In genomic region chr2:7444614-7445013, GRCh38 we compare ENCODE assay signal across 18 cellular contexts.
DNase-seq lines count a peak whose midpoint lies in the region; ATAC-seq and TF ChIP-seq lines count a peak whose summit lies in the region.
"Had no signal": no experiment of that assay in that cellular context is flagged by ENCODE, and none has a peak within 500 bp of the region (broad histone marks: within the 10 kb centered on the region; RNA-seq: fewer than 3 reads in every experiment).

No MANE protein-coding gene starts in this region.

- CTCF ChIA-PET in activated naive CD4-positive, alpha-beta T cell treated with anti-CD3 and anti-CD28 coated beads for 36 hours (lab: Charles Lee), result interaction anchor here (0.6 kb wide), 1 partner anchor 1331 kb away, joined by 3 read pairs; no protein-coding TSS in a partner anchor
- CTCF ChIA-PET in activated CD4-positive, alpha-beta memory T cell treated with anti-CD3 and anti-CD28 coated beads, Interleukin-2, amount 10 ng/mL, durations not matched to agents 7 days and 5 days (lab: Charles Lee), result interaction anchor here (0.7 kb wide), 1 partner anchor 17 kb away, joined by 3 read pairs; no protein-coding TSS in a partner anchor
- CTCF ChIA-PET in CD4-positive, alpha-beta T cell (lab: Charles Lee), result no interaction called here

- H3K9me3 Mint-ChIP-seq in activated naive CD4-positive, alpha-beta T cell treated with anti-CD3 and anti-CD28 coated beads for 36 hours, result peaks cover 15% of the 10 kb centered on the region
- H3K9me3 Mint-ChIP-seq in activated CD4-positive, alpha-beta memory T cell treated with anti-CD3 and anti-CD28 coated beads, Interleukin-2, amount 10 ng/mL, durations not matched to agents 7 days and 5 days, result peaks cover 23% of the 10 kb centered on the region
- H3K9me3 Mint-ChIP-seq in activated naive CD8-positive, alpha-beta T cell (ENCODE audit: low read depth), result peaks cover 12% of the 10 kb centered on the region
- H3K9me3 Mint-ChIP-seq in stimulated activated effector memory CD8-positive, alpha-beta T cell treated with anti-CD3 and anti-CD28 coated beads, Interleukin-12 subunit alpha, Interleukin-12 subunit beta, amount 100 ng/mL, for 72 hours, result peaks cover 11% of the 10 kb centered on the region
- no peaks in the 10 kb centered on the region for H3K9me3 Mint-ChIP-seq in CD4-positive, alpha-beta T cell

- peak overlapping the region; percentile 75 for H3K27ac Mint-ChIP-seq in activated naive CD4-positive, alpha-beta T cell treated with anti-CD3 and anti-CD28 coated beads for 36 hours
- peak overlapping the region; percentile 40 for H3K27ac Mint-ChIP-seq in activated CD4-positive, alpha-beta memory T cell treated with anti-CD3 and anti-CD28 coated beads, Interleukin-2, amount 10 ng/mL, durations not matched to agents 7 days and 5 days
- peak overlapping the region; percentile 82 for H3K27ac Mint-ChIP-seq in activated naive CD8-positive, alpha-beta T cell
- peak overlapping the region; percentile 89 for H3K27ac Mint-ChIP-seq in stimulated activated effector memory CD8-positive, alpha-beta T cell treated with anti-CD3 and anti-CD28 coated beads, Interleukin-12 subunit alpha, Interleukin-12 subunit beta, amount 100 ng/mL, for 72 hours
- no peak overlapping the region for H3K27ac Mint-ChIP-seq in CD4-positive, alpha-beta T cell
- H3K27ac Mint-ChIP-seq: CD14-positive monocyte had no signal

- H3K9me3 ChIP-seq in CD4-positive, alpha-beta T cell (ENCODE audit: control insufficient read depth, low read length), result no peaks in the 10 kb centered on the region
- H3K9me3 ChIP-seq: Caco-2, Peyer's patch had no signal

- no peak for DNase-seq in activated naive CD4-positive, alpha-beta T cell treated with anti-CD3 and anti-CD28 coated beads for 36 hours
- DNase-seq in activated naive CD4-positive, alpha-beta T cell treated with anti-CD3 and anti-CD28 coated beads, Interleukin-2, amount 50 U/mL, for 16 hours, result no peak
- no peak for DNase-seq in activated CD4-positive, alpha-beta memory T cell treated with anti-CD3 and anti-CD28 coated beads, Interleukin-2, amount 10 ng/mL, durations not matched to agents 7 days and 5 days
- peak in 1 of 2 donors; percentile 58 for DNase-seq in stimulated activated effector memory CD8-positive, alpha-beta T cell treated with anti-CD3 and anti-CD28 coated beads, Interleukin-12 subunit alpha, Interleukin-12 subunit beta, amount 100 ng/mL, for 72 hours (ENCODE audit: low spot score in 2 of 2)
- no peak for DNase-seq in lower leg skin (ENCODE audit: low spot score in 2 of 2)
- no peak for DNase-seq in AG20443 (ENCODE audit: low spot score)
- DNase-seq in CD4-positive, alpha-beta T cell, result no peak
- DNase-seq: Caco-2, GDM1, NCI-H1092 treated with DMSO at 0.1 percent for 48 hours, NCI-H146, NCI-H2029 treated with DMSO at 0.1 percent for 48 hours, NCI-H2171, NCI-H446 treated with DMSO at 0.1 percent for 48 hours, NCI-H69, Peyer's patch had no signal

- ATAC-seq in stimulated activated effector memory CD8-positive, alpha-beta T cell treated with anti-CD3 and anti-CD28 coated beads, Interleukin-12 subunit alpha, Interleukin-12 subunit beta, amount 100 ng/mL, for 72 hours, result peak; percentile 76
- ATAC-seq in CD4-positive, alpha-beta T cell (ENCODE audit: poor library complexity), result no peak

- no peaks in the 10 kb centered on the region for H3K27me3 Mint-ChIP-seq in activated naive CD4-positive, alpha-beta T cell treated with anti-CD3 and anti-CD28 coated beads for 36 hours (ENCODE audit: low read depth)
- peaks cover 6% of the 10 kb centered on the region for H3K27me3 Mint-ChIP-seq in activated CD4-positive, alpha-beta memory T cell treated with anti-CD3 and anti-CD28 coated beads, Interleukin-2, amount 10 ng/mL, durations not matched to agents 7 days and 5 days
- H3K27me3 Mint-ChIP-seq in activated naive CD8-positive, alpha-beta T cell, result no peaks in the 10 kb centered on the region
- H3K27me3 Mint-ChIP-seq in CD4-positive, alpha-beta T cell, result no peaks in the 10 kb centered on the region

- WGBS in lower leg skin, 2 donors, result 63 to 69% methylated on average over 4 of the region's 4 CpGs

- peaks cover 17% of the 10 kb centered on the region for H3K36me3 Mint-ChIP-seq in activated naive CD4-positive, alpha-beta T cell treated with anti-CD3 and anti-CD28 coated beads for 36 hours (ENCODE audit: low read depth)
- H3K36me3 Mint-ChIP-seq in activated CD4-positive, alpha-beta memory T cell treated with anti-CD3 and anti-CD28 coated beads, Interleukin-2, amount 10 ng/mL, durations not matched to agents 7 days and 5 days (ENCODE audit: low read depth), result peaks cover 25% of the 10 kb centered on the region
- peaks cover 20% of the 10 kb centered on the region for H3K36me3 Mint-ChIP-seq in activated naive CD8-positive, alpha-beta T cell
- peaks cover 16% of the 10 kb centered on the region for H3K36me3 Mint-ChIP-seq in stimulated activated effector memory CD8-positive, alpha-beta T cell treated with anti-CD3 and anti-CD28 coated beads, Interleukin-12 subunit alpha, Interleukin-12 subunit beta, amount 100 ng/mL, for 72 hours
- peaks cover 5% of the 10 kb centered on the region for H3K36me3 Mint-ChIP-seq in CD4-positive, alpha-beta T cell (ENCODE audit: low read depth)
- H3K36me3 Mint-ChIP-seq: CD14-positive monocyte had no signal

- H3K4me1 Mint-ChIP-seq in activated naive CD4-positive, alpha-beta T cell treated with anti-CD3 and anti-CD28 coated beads for 36 hours (ENCODE audit: low read depth), result peaks cover 57% of the 10 kb centered on the region
- peaks cover 49% of the 10 kb centered on the region for H3K4me1 Mint-ChIP-seq in activated CD4-positive, alpha-beta memory T cell treated with anti-CD3 and anti-CD28 coated beads, Interleukin-2, amount 10 ng/mL, durations not matched to agents 7 days and 5 days
- peaks cover 65% of the 10 kb centered on the region for H3K4me1 Mint-ChIP-seq in activated naive CD8-positive, alpha-beta T cell (ENCODE audit: low read depth)
- peaks cover 86% of the 10 kb centered on the region for H3K4me1 Mint-ChIP-seq in stimulated activated effector memory CD8-positive, alpha-beta T cell treated with anti-CD3 and anti-CD28 coated beads, Interleukin-12 subunit alpha, Interleukin-12 subunit beta, amount 100 ng/mL, for 72 hours
- peaks cover 38% of the 10 kb centered on the region for H3K4me1 Mint-ChIP-seq in CD4-positive, alpha-beta T cell (ENCODE audit: low read depth)
- H3K4me1 Mint-ChIP-seq: CD14-positive monocyte had no signal

- POLR2A ChIA-PET in activated CD4-positive, alpha-beta memory T cell treated with anti-CD3 and anti-CD28 coated beads, Interleukin-2, amount 10 ng/mL, durations not matched to agents 7 days and 5 days (lab: Charles Lee), result interaction anchor here (1.2 to 1.5 kb wide), 2 partner anchors 281 to 1237 kb away, joined by 3 read pairs; partner anchors contain the start of gene ID2
- POLR2A ChIA-PET in CD4-positive, alpha-beta T cell (lab: Charles Lee), result interaction anchor here (1.2 kb wide), 1 partner anchor 123 kb away, joined by 4 read pairs; no protein-coding TSS in a partner anchor

- no peak for TF ChIP-seq POLR2A in lower leg skin (IDR thresholded peaks at IDR 0.05)

- no peaks in the 10 kb centered on the region for H3K27me3 ChIP-seq in CD4-positive, alpha-beta T cell (ENCODE audit: control insufficient read depth, insufficient read depth, low read length)
- H3K27me3 ChIP-seq: Peyer's patch had no signal

- TF ChIP-seq CTCF in lower leg skin (IDR thresholded peaks at IDR 0.05), result no peak
- TF ChIP-seq CTCF in CD4-positive, alpha-beta T cell (IDR thresholded peaks at IDR 0.05), result no peak

- no peak overlapping the region for H3K4me3 Mint-ChIP-seq in activated naive CD4-positive, alpha-beta T cell treated with anti-CD3 and anti-CD28 coated beads for 36 hours
- H3K4me3 Mint-ChIP-seq in activated CD4-positive, alpha-beta memory T cell treated with anti-CD3 and anti-CD28 coated beads, Interleukin-2, amount 10 ng/mL, durations not matched to agents 7 days and 5 days, result no peak overlapping the region
- peak overlapping the region; percentile 56 for H3K4me3 Mint-ChIP-seq in activated naive CD8-positive, alpha-beta T cell
- peak overlapping the region; percentile 21 for H3K4me3 Mint-ChIP-seq in stimulated activated effector memory CD8-positive, alpha-beta T cell treated with anti-CD3 and anti-CD28 coated beads, Interleukin-12 subunit alpha, Interleukin-12 subunit beta, amount 100 ng/mL, for 72 hours
- H3K4me3 Mint-ChIP-seq in CD4-positive, alpha-beta T cell, result no peak overlapping the region
- H3K4me3 Mint-ChIP-seq: CD14-positive monocyte had no signal

- no peak overlapping the region for H3K27ac ChIP-seq in CD4-positive, alpha-beta T cell (ENCODE audit: low read depth, low read length)
- H3K27ac ChIP-seq: Peyer's patch had no signal

- intact Hi-C loops in activated naive CD4-positive, alpha-beta T cell treated with anti-CD3 and anti-CD28 coated beads for 36 hours (cut with micrococcal nuclease), result no loop called here
- intact Hi-C loops in lower leg skin (cut with DNase I; ENCODE audit: low total_unique reads), result no loop called here
- intact Hi-C loops in CD4-positive, alpha-beta T cell (cut with DNase I, micrococcal nuclease), result no loop called here

- no peak overlapping the region for H3K4me3 ChIP-seq in lower leg skin (ENCODE audit: low read depth, poor library complexity, severe bottlenecking)
- H3K4me3 ChIP-seq: Peyer's patch had no signal

Comparison
In these comparisons a context has a peak if more than half of its experiments do, and no peak if none do; other contexts are left out.
1. H3K4me3 Mint-ChIP-seq: peak in activated naive CD8-positive, alpha-beta T cell (single experiment) and stimulated activated effector memory CD8-positive, alpha-beta T cell treated with anti-CD3 and anti-CD28 coated beads, Interleukin-12 subunit alpha, Interleukin-12 subunit beta, amount 100 ng/mL, for 72 hours (single experiment); none in activated naive CD4-positive, alpha-beta T cell treated with anti-CD3 and anti-CD28 coated beads for 36 hours (single experiment), activated CD4-positive, alpha-beta memory T cell treated with anti-CD3 and anti-CD28 coated beads, Interleukin-2, amount 10 ng/mL, durations not matched to agents 7 days and 5 days (single experiment) and CD4-positive, alpha-beta T cell (single experiment).